ENCODE assay signal across 19 cellular contexts in genomic region chrX:91279479-91279878, GRCh38.
DNase-seq lines count a peak whose midpoint lies in the region; ATAC-seq and TF ChIP-seq lines count a peak whose summit lies in the region.
"Had no signal": no experiment of that assay in that cellular context is flagged by ENCODE, and none has a peak within 500 bp of the region (broad histone marks: within the 10 kb centered on the region; RNA-seq: fewer than 3 reads in every experiment).

No MANE protein-coding gene starts in this region.

- H3K27ac Mint-ChIP-seq in glutamatergic neuron (ENCODE audit: unreplicated experiment), result no peak overlapping the region
- H3K27ac Mint-ChIP-seq: CD14-positive monocyte; CD4-positive, alpha-beta memory T cell; CD4-positive, CD25-positive, alpha-beta regulatory T cell; CD8-positive, alpha-beta memory T cell had no signal

- TF ChIP-seq POLR2A in spleen (IDR thresholded peaks at IDR 0.05), result no peak

- no peak for TF ChIP-seq CTCF in lower lobe of right lung (IDR thresholded peaks at IDR 0.05)
- no peak for TF ChIP-seq CTCF in spleen (IDR thresholded peaks at IDR 0.05 in 8 of 11, conservative IDR thresholded peaks at IDR 0.05 in 3 of 11)
- no peak for TF ChIP-seq CTCF in glutamatergic neuron (IDR thresholded peaks at IDR 0.05; ENCODE audit: partially characterized antibody, unreplicated experiment)

- DNase-seq in activated gamma-delta T cell (lab: John Stamatoyannopoulos, UW), result peak; percentile 1
- DNase-seq in activated gamma-delta T cell treated with Interleukin-2 at 50 U/mL for 16 hours, result no peak
- peak; percentile 17 for DNase-seq in lower lobe of right lung
- DNase-seq in spleen, result peak; percentile 51
- DNase-seq in DMS 273 (lab: John Stamatoyannopoulos, UW; ENCODE audit: unreplicated experiment), result no peak
- no peak for DNase-seq in glutamatergic neuron
- DNase-seq: AML-193; BE2C; C1 segment of cervical spinal cord; CD4-positive, alpha-beta memory T cell; CD4-positive, CD25-positive, alpha-beta regulatory T cell; CD8-positive, alpha-beta memory T cell; COR-L47; DMS79 treated with DMSO at 0.1 percent for 48 hours; GF-D8 had no signal

- H3K27ac ChIP-seq in lower lobe of right lung, result no peak overlapping the region
- no peak overlapping the region for H3K27ac ChIP-seq in spleen
- H3K27ac ChIP-seq: 22Rv1, A549, BLaER1 had no signal

- H3K4me3 ChIP-seq in lower lobe of right lung (no peak overlapping the region), spleen (no peak overlapping the region)
- H3K4me3 ChIP-seq: A549, BLaER1 had no signal

- no peak overlapping the region for H3K4me3 Mint-ChIP-seq in glutamatergic neuron (ENCODE audit: unreplicated experiment)
- H3K4me3 Mint-ChIP-seq: CD14-positive monocyte; CD4-positive, alpha-beta memory T cell; CD4-positive, CD25-positive, alpha-beta regulatory T cell; CD8-positive, alpha-beta memory T cell had no signal

- ATAC-seq in lower lobe of right lung, result no peak
- ATAC-seq: A549 had no signal

- H3K9me3 Mint-ChIP-seq in glutamatergic neuron (ENCODE audit: unreplicated experiment), result no peaks in the 10 kb centered on the region

- H3K4me1 ChIP-seq in lower lobe of right lung, result no peaks in the 10 kb centered on the region
- no peaks in the 10 kb centered on the region for H3K4me1 ChIP-seq in spleen
- H3K4me1 ChIP-seq: A549, BE2C, BLaER1 had no signal

- WGBS in spleen, 5 donors, result 65 to 96% (median 84%) methylated on average over 5 of the region's 5 CpGs

- no peaks in the 10 kb centered on the region for H3K27me3 ChIP-seq in lower lobe of right lung (ENCODE audit: low read depth)
- H3K27me3 ChIP-seq in spleen (replicated peaks in 1 of 7), result no peaks in the 10 kb centered on the region
- H3K27me3 ChIP-seq: BE2C had no signal

- no peaks in the 10 kb centered on the region for H3K36me3 Mint-ChIP-seq in glutamatergic neuron (ENCODE audit: unreplicated experiment)
- H3K36me3 Mint-ChIP-seq: CD14-positive monocyte; CD4-positive, alpha-beta memory T cell; CD4-positive, CD25-positive, alpha-beta regulatory T cell; CD8-positive, alpha-beta memory T cell had no signal

- intact Hi-C loops in lower lobe of right lung (cut with DNase I) (no loop called here), spleen (cut with DNase I; ENCODE audit: low total_unique reads) (no loop called here)

- H3K36me3 ChIP-seq in lower lobe of right lung, result no peaks in the 10 kb centered on the region
- no peaks in the 10 kb centered on the region for H3K36me3 ChIP-seq in spleen
- H3K36me3 ChIP-seq: BE2C, BLaER1 had no signal

- no peaks in the 10 kb centered on the region for H3K9me3 ChIP-seq in lower lobe of right lung
- peaks cover 0 to 6% (median 0%) of the 10 kb centered on the region in 8 donors for H3K9me3 ChIP-seq in spleen
- H3K9me3 ChIP-seq: A549, BE2C, BLaER1 had no signal

- no peaks in the 10 kb centered on the region for H3K27me3 Mint-ChIP-seq in glutamatergic neuron (ENCODE audit: unreplicated experiment)
- H3K27me3 Mint-ChIP-seq: CD4-positive, alpha-beta memory T cell; CD4-positive, CD25-positive, alpha-beta regulatory T cell; CD8-positive, alpha-beta memory T cell had no signal

- no peaks in the 10 kb centered on the region for H3K4me1 Mint-ChIP-seq in glutamatergic neuron (ENCODE audit: low read depth, unreplicated experiment)
- H3K4me1 Mint-ChIP-seq: CD14-positive monocyte; CD4-positive, alpha-beta memory T cell; CD4-positive, CD25-positive, alpha-beta regulatory T cell; CD8-positive, alpha-beta memory T cell had no signal

Comparison
In these comparisons a context has a peak if more than half of its experiments do, and no peak if none do; other contexts are left out.
1. DNase-seq: peak in activated gamma-delta T cell (single experiment), lower lobe of right lung (single experiment) and spleen (single experiment); none in activated gamma-delta T cell treated with Interleukin-2 at 50 U/mL for 16 hours (single experiment), DMS 273 (single experiment) and glutamatergic neuron (single experiment).